1 cellular context compared by ENCODE assay signal in genomic region chr16:67430504-67431076, GRCh38.
A peak's percentile ranks its signal among the peaks of the same experiment; 100 is the strongest.
TF ChIP-seq lines count a peak whose summit lies in the region.

No MANE protein-coding gene starts in this region.

TF ChIP-seq in GM12878, 131 proteins besides CTCF, POLR2A, EP300 and RAD21:
- TF ChIP-seq REST (IDR thresholded peaks at IDR 0.05; ENCODE audit: low read depth, low read length), result no peak
- TF ChIP-seq EED (IDR thresholded peaks at IDR 0.05; ENCODE audit: low read depth), result no peak
- no peak for TF ChIP-seq HDAC6 (IDR thresholded peaks at IDR 0.05; ENCODE audit: unreplicated experiment)
- TF ChIP-seq CBFB (IDR thresholded peaks at IDR 0.05; ENCODE audit: low read depth), result no peak
- TF ChIP-seq, protein P1, sequence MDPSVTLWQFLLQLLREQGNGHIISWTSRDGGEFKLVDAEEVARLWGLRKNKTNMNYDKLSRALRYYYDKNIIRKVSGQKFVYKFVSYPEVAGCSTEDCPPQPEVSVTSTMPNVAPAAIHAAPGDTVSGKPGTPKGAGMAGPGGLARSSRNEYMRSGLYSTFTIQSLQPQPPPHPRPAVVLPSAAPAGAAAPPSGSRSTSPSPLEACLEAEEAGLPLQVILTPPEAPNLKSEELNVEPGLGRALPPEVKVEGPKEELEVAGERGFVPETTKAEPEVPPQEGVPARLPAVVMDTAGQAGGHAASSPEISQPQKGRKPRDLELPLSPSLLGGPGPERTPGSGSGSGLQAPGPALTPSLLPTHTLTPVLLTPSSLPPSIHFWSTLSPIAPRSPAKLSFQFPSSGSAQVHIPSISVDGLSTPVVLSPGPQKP (IDR thresholded peaks at IDR 0.05; ENCODE audit: low read depth, low read length), result no peak
- TF ChIP-seq, protein P2, sequence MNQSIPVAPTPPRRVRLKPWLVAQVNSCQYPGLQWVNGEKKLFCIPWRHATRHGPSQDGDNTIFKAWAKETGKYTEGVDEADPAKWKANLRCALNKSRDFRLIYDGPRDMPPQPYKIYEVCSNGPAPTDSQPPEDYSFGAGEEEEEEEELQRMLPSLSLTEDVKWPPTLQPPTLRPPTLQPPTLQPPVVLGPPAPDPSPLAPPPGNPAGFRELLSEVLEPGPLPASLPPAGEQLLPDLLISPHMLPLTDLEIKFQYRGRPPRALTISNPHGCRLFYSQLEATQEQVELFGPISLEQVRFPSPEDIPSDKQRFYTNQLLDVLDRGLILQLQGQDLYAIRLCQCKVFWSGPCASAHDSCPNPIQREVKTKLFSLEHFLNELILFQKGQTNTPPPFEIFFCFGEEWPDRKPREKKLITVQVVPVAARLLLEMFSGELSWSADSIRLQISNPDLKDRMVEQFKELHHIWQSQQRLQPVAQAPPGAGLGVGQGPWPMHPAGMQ (IDR thresholded peaks at IDR 0.05; ENCODE audit: borderline replicate concordance), result no peak
- peak; percentile 33 for TF ChIP-seq USF1 (IDR thresholded peaks at IDR 0.05; ENCODE audit: borderline replicate concordance, extremely low read length, insufficient read depth, low read depth, low read length)
- TF ChIP-seq RELB (IDR thresholded peaks at IDR 0.05; ENCODE audit: low read depth), result no peak
- no peak for TF ChIP-seq POLR2AphosphoS2 (IDR thresholded peaks at IDR 0.05; ENCODE audit: low read depth, low read length)
- no peak for TF ChIP-seq IRF4 (IDR thresholded peaks at IDR 0.05; ENCODE audit: low read depth, low read length)
- TF ChIP-seq KAT2A (conservative IDR thresholded peaks at IDR 0.05; ENCODE audit: control insufficient read depth, low read depth, low read length), result no peak
- peak in 1 of 2 experiments; percentile 34; a peak in 1 of 4 replicates for TF ChIP-seq BHLHE40 (IDR thresholded peaks at IDR 0.05; ENCODE audit: borderline replicate concordance in 1 of 2, low read depth in 2 of 2, low read length in 1 of 2)
- TF ChIP-seq SRF (IDR thresholded peaks at IDR 0.05; ENCODE audit: low read depth in 2 of 2, low read length in 2 of 2), result no peak
- TF ChIP-seq, protein P3, sequence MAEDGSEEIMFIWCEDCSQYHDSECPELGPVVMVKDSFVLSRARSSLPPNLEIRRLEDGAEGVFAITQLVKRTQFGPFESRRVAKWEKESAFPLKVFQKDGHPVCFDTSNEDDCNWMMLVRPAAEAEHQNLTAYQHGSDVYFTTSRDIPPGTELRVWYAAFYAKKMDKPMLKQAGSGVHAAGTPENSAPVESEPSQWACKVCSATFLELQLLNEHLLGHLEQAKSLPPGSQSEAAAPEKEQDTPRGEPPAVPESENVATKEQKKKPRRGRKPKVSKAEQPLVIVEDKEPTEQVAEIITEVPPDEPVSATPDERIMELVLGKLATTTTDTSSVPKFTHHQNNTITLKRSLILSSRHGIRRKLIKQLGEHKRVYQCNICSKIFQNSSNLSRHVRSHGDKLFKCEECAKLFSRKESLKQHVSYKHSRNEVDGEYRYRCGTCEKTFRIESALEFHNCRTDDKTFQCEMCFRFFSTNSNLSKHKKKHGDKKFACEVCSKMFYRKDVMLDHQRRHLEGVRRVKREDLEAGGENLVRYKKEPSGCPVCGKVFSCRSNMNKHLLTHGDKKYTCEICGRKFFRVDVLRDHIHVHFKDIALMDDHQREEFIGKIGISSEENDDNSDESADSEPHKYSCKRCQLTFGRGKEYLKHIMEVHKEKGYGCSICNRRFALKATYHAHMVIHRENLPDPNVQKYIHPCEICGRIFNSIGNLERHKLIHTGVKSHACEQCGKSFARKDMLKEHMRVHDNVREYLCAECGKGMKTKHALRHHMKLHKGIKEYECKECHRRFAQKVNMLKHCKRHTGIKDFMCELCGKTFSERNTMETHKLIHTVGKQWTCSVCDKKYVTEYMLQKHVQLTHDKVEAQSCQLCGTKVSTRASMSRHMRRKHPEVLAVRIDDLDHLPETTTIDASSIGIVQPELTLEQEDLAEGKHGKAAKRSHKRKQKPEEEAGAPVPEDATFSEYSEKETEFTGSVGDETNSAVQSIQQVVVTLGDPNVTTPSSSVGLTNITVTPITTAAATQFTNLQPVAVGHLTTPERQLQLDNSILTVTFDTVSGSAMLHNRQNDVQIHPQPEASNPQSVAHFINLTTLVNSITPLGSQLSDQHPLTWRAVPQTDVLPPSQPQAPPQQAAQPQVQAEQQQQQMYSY (CRISPR knock-in tag; IDR thresholded peaks at IDR 0.05), result no peak
- no peak for TF ChIP-seq ZNF274 (IDR thresholded peaks at IDR 0.05; ENCODE audit: insufficient read depth, insufficient read length)
- no peak for TF ChIP-seq BCL11A (IDR thresholded peaks at IDR 0.05; ENCODE audit: low read depth, low read length)
- peak; percentile 96 for TF ChIP-seq SUZ12 (IDR thresholded peaks at IDR 0.05; ENCODE audit: unreplicated experiment)
- TF ChIP-seq MTA3 (IDR thresholded peaks at IDR 0.05; ENCODE audit: borderline replicate concordance, low read length), result no peak
- TF ChIP-seq CBX3 (IDR thresholded peaks at IDR 0.05; ENCODE audit: borderline replicate concordance, low read depth), result no peak
- no peak for TF ChIP-seq MEF2A (IDR thresholded peaks at IDR 0.05; ENCODE audit: insufficient read depth, low read depth, low read length)
- no peak for TF ChIP-seq SMAD1 (IDR thresholded peaks at IDR 0.05; ENCODE audit: low read depth, partially characterized antibody)
- TF ChIP-seq IKZF1 (conservative IDR thresholded peaks at IDR 0.05), result peak; percentile 34
- no peak for TF ChIP-seq SUPT20H (IDR thresholded peaks at IDR 0.05; ENCODE audit: borderline replicate concordance, control insufficient read depth, low read depth, low read length)
- TF ChIP-seq, protein P4, sequence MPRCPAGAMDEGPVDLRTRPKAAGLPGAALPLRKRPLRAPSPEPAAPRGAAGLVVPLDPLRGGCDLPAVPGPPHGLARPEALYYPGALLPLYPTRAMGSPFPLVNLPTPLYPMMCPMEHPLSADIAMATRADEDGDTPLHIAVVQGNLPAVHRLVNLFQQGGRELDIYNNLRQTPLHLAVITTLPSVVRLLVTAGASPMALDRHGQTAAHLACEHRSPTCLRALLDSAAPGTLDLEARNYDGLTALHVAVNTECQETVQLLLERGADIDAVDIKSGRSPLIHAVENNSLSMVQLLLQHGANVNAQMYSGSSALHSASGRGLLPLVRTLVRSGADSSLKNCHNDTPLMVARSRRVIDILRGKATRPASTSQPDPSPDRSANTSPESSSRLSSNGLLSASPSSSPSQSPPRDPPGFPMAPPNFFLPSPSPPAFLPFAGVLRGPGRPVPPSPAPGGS (IDR thresholded peaks at IDR 0.05; ENCODE audit: borderline replicate concordance, insufficient read depth, low read depth, low read length, poor library complexity, severe bottlenecking), result no peak
- no peak for TF ChIP-seq NFIC (IDR thresholded peaks at IDR 0.05; ENCODE audit: low read depth, low read length)
- no peak for TF ChIP-seq PBX3 (IDR thresholded peaks at IDR 0.05; ENCODE audit: insufficient replicate concordance, low read depth, low read length)
- no peak for TF ChIP-seq ZNF622 (IDR thresholded peaks at IDR 0.05)
- TF ChIP-seq MYC (IDR thresholded peaks at IDR 0.05; ENCODE audit: insufficient read depth, insufficient read length, insufficient replicate concordance, low read length, severe bottlenecking), result no peak
- TF ChIP-seq EGR1 (IDR thresholded peaks at IDR 0.05; ENCODE audit: borderline replicate concordance in 1 of 2, low read depth in 2 of 2, low read length in 2 of 2), result no peak
- no peak for TF ChIP-seq ZNF687 (IDR thresholded peaks at IDR 0.05)
- TF ChIP-seq HDGF (IDR thresholded peaks at IDR 0.05), result no peak
- TF ChIP-seq, protein P5, sequence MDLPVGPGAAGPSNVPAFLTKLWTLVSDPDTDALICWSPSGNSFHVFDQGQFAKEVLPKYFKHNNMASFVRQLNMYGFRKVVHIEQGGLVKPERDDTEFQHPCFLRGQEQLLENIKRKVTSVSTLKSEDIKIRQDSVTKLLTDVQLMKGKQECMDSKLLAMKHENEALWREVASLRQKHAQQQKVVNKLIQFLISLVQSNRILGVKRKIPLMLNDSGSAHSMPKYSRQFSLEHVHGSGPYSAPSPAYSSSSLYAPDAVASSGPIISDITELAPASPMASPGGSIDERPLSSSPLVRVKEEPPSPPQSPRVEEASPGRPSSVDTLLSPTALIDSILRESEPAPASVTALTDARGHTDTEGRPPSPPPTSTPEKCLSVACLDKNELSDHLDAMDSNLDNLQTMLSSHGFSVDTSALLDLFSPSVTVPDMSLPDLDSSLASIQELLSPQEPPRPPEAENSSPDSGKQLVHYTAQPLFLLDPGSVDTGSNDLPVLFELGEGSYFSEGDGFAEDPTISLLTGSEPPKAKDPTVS (IDR thresholded peaks at IDR 0.05; ENCODE audit: low read depth, low read length), result no peak
- TF ChIP-seq STAT1 (conservative IDR thresholded peaks at IDR 0.05), result no peak
